1 cellular context compared by ENCODE assay signal in the genomic region with DNA sequence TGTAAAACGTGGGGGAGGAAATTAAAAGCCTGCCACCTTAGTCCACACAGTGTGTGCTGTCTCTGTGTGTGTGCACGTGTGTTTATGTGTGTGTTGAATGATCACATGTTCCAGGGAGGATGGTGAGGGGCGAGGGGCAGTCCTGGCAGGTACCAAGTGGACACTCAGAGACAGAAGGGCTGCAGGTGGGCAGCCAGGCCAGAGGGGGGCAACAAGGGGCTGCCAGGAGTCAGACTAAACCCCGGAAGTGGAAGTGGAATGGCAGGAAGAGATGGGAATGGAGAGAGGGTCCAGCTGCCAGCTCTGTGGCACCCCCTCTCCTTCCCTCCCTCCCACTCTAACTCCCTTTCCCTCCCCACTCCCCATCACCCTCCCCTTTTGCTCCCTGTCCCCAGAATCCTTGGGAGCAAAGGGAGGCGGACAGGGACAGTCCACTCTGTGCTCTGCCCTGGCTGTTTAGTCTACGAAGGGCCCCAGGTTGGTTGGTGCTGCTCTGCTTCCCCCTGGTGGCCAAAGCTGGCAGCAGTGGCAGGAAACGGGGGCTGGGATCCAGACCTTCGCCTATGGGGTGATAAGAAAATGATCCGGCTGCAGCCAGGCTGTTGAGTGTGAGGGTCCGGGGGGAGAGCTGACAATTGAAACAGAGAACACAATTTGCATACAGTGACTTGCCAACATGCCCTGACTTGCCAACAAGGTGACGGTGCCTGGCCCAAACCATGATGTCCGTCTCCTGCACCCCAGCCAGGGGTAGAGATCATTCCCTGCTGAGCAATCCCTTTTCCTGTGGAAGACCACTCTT.
TF ChIP-seq lines count a peak whose summit lies in the region.

No MANE protein-coding gene starts in this region.

TF ChIP-seq in WTC11, 78 proteins besides CTCF, POLR2A, EP300 and RAD21 (continued from another document):
- TF ChIP-seq, protein P1, sequence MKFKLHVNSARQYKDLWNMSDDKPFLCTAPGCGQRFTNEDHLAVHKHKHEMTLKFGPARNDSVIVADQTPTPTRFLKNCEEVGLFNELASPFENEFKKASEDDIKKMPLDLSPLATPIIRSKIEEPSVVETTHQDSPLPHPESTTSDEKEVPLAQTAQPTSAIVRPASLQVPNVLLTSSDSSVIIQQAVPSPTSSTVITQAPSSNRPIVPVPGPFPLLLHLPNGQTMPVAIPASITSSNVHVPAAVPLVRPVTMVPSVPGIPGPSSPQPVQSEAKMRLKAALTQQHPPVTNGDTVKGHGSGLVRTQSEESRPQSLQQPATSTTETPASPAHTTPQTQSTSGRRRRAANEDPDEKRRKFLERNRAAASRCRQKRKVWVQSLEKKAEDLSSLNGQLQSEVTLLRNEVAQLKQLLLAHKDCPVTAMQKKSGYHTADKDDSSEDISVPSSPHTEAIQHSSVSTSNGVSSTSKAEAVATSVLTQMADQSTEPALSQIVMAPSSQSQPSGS (CRISPR knock-in tag; IDR thresholded peaks at IDR 0.05; ENCODE audit: borderline replicate concordance, low read depth), result no peak
- TF ChIP-seq, protein P2, sequence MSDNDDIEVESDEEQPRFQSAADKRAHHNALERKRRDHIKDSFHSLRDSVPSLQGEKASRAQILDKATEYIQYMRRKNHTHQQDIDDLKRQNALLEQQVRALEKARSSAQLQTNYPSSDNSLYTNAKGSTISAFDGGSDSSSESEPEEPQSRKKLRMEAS (CRISPR knock-in tag; IDR thresholded peaks at IDR 0.05), result no peak
- TF ChIP-seq TP53 (CRISPR knock-in tag; IDR thresholded peaks at IDR 0.05) (no peak), ETV6 (CRISPR knock-in tag; IDR thresholded peaks at IDR 0.05) (no peak), JUN (CRISPR knock-in tag; IDR thresholded peaks at IDR 0.05) (no peak), TEAD4 (CRISPR knock-in tag; IDR thresholded peaks at IDR 0.05) (no peak), ZNF671 (CRISPR knock-in tag; IDR thresholded peaks at IDR 0.05) (no peak), TCF7 (CRISPR knock-in tag; IDR thresholded peaks at IDR 0.05; ENCODE audit: low read depth) (no peak), RELA (CRISPR knock-in tag; IDR thresholded peaks at IDR 0.05; ENCODE audit: borderline replicate concordance) (no peak), NR3C1 (CRISPR knock-in tag; conservative IDR thresholded peaks at IDR 0.05; ENCODE audit: low read depth) (no peak), NFATC4 (CRISPR knock-in tag; IDR thresholded peaks at IDR 0.05) (no peak), ATF1 (CRISPR knock-in tag; IDR thresholded peaks at IDR 0.05) (no peak), ZNF121 (CRISPR knock-in tag; IDR thresholded peaks at IDR 0.05) (0 out of 2 replicates have a peak, but pooled peaks have one; percentile 28), SMAD3 (CRISPR knock-in tag; IDR thresholded peaks at IDR 0.05; ENCODE audit: borderline replicate concordance) (no peak), NR1H2 (CRISPR knock-in tag; IDR thresholded peaks at IDR 0.05) (no peak), TEAD1 (CRISPR knock-in tag; IDR thresholded peaks at IDR 0.05) (no peak), ZNF263 (CRISPR knock-in tag; IDR thresholded peaks at IDR 0.05; ENCODE audit: low read depth) (no peak)
- TF ChIP-seq, protein P3, sequence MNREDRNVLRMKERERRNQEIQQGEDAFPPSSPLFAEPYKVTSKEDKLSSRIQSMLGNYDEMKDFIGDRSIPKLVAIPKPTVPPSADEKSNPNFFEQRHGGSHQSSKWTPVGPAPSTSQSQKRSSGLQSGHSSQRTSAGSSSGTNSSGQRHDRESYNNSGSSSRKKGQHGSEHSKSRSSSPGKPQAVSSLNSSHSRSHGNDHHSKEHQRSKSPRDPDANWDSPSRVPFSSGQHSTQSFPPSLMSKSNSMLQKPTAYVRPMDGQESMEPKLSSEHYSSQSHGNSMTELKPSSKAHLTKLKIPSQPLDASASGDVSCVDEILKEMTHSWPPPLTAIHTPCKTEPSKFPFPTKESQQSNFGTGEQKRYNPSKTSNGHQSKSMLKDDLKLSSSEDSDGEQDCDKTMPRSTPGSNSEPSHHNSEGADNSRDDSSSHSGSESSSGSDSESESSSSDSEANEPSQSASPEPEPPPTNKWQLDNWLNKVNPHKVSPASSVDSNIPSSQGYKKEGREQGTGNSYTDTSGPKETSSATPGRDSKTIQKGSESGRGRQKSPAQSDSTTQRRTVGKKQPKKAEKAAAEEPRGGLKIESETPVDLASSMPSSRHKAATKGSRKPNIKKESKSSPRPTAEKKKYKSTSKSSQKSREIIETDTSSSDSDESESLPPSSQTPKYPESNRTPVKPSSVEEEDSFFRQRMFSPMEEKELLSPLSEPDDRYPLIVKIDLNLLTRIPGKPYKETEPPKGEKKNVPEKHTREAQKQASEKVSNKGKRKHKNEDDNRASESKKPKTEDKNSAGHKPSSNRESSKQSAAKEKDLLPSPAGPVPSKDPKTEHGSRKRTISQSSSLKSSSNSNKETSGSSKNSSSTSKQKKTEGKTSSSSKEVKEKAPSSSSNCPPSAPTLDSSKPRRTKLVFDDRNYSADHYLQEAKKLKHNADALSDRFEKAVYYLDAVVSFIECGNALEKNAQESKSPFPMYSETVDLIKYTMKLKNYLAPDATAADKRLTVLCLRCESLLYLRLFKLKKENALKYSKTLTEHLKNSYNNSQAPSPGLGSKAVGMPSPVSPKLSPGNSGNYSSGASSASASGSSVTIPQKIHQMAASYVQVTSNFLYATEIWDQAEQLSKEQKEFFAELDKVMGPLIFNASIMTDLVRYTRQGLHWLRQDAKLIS (CRISPR knock-in tag; IDR thresholded peaks at IDR 0.05; ENCODE audit: borderline replicate concordance), result no peak
- TF ChIP-seq, protein P4, sequence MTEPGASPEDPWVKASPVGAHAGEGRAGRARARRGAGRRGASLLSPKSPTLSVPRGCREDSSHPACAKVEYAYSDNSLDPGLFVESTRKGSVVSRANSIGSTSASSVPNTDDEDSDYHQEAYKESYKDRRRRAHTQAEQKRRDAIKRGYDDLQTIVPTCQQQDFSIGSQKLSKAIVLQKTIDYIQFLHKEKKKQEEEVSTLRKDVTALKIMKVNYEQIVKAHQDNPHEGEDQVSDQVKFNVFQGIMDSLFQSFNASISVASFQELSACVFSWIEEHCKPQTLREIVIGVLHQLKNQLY (CRISPR knock-in tag; IDR thresholded peaks at IDR 0.05), result no peak
- TF ChIP-seq, protein P5, sequence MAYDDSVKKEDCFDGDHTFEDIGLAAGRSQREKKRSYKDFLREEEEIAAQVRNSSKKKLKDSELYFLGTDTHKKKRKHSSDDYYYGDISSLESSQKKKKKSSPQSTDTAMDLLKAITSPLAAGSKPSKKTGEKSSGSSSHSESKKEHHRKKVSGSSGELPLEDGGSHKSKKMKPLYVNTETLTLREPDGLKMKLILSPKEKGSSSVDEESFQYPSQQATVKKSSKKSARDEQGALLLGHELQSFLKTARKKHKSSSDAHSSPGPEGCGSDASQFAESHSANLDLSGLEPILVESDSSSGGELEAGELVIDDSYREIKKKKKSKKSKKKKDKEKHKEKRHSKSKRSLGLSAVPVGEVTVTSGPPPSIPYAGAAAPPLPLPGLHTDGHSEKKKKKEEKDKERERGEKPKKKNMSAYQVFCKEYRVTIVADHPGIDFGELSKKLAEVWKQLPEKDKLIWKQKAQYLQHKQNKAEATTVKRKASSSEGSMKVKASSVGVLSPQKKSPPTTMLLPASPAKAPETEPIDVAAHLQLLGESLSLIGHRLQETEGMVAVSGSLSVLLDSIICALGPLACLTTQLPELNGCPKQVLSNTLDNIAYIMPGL (CRISPR knock-in tag; IDR thresholded peaks at IDR 0.05), result 0 out of 2 replicates have a peak, but pooled peaks have one; percentile 26
- TF ChIP-seq, protein P6, sequence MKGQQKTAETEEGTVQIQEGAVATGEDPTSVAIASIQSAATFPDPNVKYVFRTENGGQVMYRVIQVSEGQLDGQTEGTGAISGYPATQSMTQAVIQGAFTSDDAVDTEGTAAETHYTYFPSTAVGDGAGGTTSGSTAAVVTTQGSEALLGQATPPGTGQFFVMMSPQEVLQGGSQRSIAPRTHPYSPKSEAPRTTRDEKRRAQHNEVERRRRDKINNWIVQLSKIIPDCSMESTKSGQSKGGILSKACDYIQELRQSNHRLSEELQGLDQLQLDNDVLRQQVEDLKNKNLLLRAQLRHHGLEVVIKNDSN (CRISPR knock-in tag; IDR thresholded peaks at IDR 0.05), result no peak; the same call in 1 of the 2 replicates
- TF ChIP-seq, protein P7, sequence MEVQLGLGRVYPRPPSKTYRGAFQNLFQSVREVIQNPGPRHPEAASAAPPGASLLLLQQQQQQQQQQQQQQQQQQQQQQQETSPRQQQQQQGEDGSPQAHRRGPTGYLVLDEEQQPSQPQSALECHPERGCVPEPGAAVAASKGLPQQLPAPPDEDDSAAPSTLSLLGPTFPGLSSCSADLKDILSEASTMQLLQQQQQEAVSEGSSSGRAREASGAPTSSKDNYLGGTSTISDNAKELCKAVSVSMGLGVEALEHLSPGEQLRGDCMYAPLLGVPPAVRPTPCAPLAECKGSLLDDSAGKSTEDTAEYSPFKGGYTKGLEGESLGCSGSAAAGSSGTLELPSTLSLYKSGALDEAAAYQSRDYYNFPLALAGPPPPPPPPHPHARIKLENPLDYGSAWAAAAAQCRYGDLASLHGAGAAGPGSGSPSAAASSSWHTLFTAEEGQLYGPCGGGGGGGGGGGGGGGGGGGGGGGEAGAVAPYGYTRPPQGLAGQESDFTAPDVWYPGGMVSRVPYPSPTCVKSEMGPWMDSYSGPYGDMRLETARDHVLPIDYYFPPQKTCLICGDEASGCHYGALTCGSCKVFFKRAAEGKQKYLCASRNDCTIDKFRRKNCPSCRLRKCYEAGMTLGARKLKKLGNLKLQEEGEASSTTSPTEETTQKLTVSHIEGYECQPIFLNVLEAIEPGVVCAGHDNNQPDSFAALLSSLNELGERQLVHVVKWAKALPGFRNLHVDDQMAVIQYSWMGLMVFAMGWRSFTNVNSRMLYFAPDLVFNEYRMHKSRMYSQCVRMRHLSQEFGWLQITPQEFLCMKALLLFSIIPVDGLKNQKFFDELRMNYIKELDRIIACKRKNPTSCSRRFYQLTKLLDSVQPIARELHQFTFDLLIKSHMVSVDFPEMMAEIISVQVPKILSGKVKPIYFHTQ (CRISPR knock-in tag; IDR thresholded peaks at IDR 0.05), result no peak
- TF ChIP-seq, protein P8, sequence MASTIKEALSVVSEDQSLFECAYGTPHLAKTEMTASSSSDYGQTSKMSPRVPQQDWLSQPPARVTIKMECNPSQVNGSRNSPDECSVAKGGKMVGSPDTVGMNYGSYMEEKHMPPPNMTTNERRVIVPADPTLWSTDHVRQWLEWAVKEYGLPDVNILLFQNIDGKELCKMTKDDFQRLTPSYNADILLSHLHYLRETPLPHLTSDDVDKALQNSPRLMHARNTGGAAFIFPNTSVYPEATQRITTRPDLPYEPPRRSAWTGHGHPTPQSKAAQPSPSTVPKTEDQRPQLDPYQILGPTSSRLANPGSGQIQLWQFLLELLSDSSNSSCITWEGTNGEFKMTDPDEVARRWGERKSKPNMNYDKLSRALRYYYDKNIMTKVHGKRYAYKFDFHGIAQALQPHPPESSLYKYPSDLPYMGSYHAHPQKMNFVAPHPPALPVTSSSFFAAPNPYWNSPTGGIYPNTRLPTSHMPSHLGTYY (CRISPR knock-in tag; IDR thresholded peaks at IDR 0.05), result no peak
- TF ChIP-seq, protein P9, sequence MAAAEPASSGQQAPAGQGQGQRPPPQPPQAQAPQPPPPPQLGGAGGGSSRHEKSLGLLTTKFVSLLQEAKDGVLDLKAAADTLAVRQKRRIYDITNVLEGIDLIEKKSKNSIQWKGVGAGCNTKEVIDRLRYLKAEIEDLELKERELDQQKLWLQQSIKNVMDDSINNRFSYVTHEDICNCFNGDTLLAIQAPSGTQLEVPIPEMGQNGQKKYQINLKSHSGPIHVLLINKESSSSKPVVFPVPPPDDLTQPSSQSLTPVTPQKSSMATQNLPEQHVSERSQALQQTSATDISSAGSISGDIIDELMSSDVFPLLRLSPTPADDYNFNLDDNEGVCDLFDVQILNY (CRISPR knock-in tag; IDR thresholded peaks at IDR 0.05), result no peak
- TF ChIP-seq, protein P10, sequence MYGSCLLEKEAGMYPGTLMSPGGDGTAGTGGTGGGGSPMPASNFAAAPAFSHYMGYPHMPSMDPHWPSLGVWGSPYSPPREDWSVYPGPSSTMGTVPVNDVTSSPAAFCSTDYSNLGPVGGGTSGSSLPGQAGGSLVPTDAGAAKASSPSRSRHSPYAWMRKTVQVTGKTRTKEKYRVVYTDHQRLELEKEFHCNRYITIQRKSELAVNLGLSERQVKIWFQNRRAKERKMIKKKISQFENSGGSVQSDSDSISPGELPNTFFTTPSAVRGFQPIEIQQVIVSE (CRISPR knock-in tag; IDR thresholded peaks at IDR 0.05; ENCODE audit: borderline replicate concordance), result no peak
- TF ChIP-seq, protein P11, sequence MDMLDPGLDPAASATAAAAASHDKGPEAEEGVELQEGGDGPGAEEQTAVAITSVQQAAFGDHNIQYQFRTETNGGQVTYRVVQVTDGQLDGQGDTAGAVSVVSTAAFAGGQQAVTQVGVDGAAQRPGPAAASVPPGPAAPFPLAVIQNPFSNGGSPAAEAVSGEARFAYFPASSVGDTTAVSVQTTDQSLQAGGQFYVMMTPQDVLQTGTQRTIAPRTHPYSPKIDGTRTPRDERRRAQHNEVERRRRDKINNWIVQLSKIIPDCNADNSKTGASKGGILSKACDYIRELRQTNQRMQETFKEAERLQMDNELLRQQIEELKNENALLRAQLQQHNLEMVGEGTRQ (CRISPR knock-in tag; IDR thresholded peaks at IDR 0.05), result 0 out of 2 replicates have a peak, but pooled peaks have one; percentile 31
